1 cellular context compared by ENCODE assay signal in genomic region chr17:65025288-65025687, GRCh38.
TF ChIP-seq lines count a peak whose summit lies in the region.

No MANE protein-coding gene starts in this region.

TF ChIP-seq in GM23338, 12 proteins besides CTCF, POLR2A, EP300 and RAD21:
- TF ChIP-seq REST (IDR thresholded peaks at IDR 0.05; ENCODE audit: unreplicated experiment) (no peak), ETS1 (IDR thresholded peaks at IDR 0.05) (no peak), ZNF331 (CRISPR knock-in tag; IDR thresholded peaks at IDR 0.05; ENCODE audit: low read depth) (no peak), ZNF114 (CRISPR knock-in tag; IDR thresholded peaks at IDR 0.05) (no peak)
TF ChIP-seq in GM23338: peak in this region for 0.
